In genomic region chr17:36486204-36487194, GRCh38 we compare ENCODE assay signal across 1 cellular context.
TF ChIP-seq lines count a peak whose summit lies in the region.

Gene ZNHIT3, plus strand, starts transcription at chr17:36486681. Its CDS starts 19 bp downstream, at chr17:36486700.

TF ChIP-seq in HepG2, 621 proteins besides CTCF, POLR2A, EP300 and RAD21 (continued from another document and continues in another):
- TF ChIP-seq ZNF3 (CRISPR knock-in tag; IDR thresholded peaks at IDR 0.05) (no peak), ZNF335 (CRISPR knock-in tag; IDR thresholded peaks at IDR 0.05) (peak; percentile 72; the same call in 1 of the 2 replicates), LCORL (IDR thresholded peaks at IDR 0.05) (no peak), LCORL (CRISPR knock-in tag; IDR thresholded peaks at IDR 0.05) (0 out of 2 replicates have a peak, but pooled peaks have one; percentile 26), KDM3A (CRISPR knock-in tag; IDR thresholded peaks at IDR 0.05; ENCODE audit: low read depth) (no peak), MED8 (CRISPR knock-in tag; IDR thresholded peaks at IDR 0.05; ENCODE audit: insufficient replicate concordance) (peak; percentile 8), FOXM1 (CRISPR knock-in tag; IDR thresholded peaks at IDR 0.05) (no peak), ZGPAT (CRISPR knock-in tag; IDR thresholded peaks at IDR 0.05) (peak; percentile 73), ISX (CRISPR knock-in tag; conservative IDR thresholded peaks at IDR 0.05) (no peak), ZNF839 (CRISPR knock-in tag; IDR thresholded peaks at IDR 0.05; ENCODE audit: borderline replicate concordance) (no peak), ZMYM4 (CRISPR knock-in tag; IDR thresholded peaks at IDR 0.05) (peak; percentile 80; the same call in 1 of the 2 replicates), ZNF512 (CRISPR knock-in tag; IDR thresholded peaks at IDR 0.05) (no peak), CREBL2 (CRISPR knock-in tag; IDR thresholded peaks at IDR 0.05; ENCODE audit: borderline replicate concordance) (peak; percentile 91; the same call in 1 of the 2 replicates), SCMH1 (CRISPR knock-in tag; IDR thresholded peaks at IDR 0.05; ENCODE audit: borderline replicate concordance) (no peak), ZNF574 (CRISPR knock-in tag; IDR thresholded peaks at IDR 0.05) (peak; percentile 86), ZNF432 (CRISPR knock-in tag; IDR thresholded peaks at IDR 0.05; ENCODE audit: borderline replicate concordance) (no peak), MNT (IDR thresholded peaks at IDR 0.05) (peak; percentile 46), ZNF768 (CRISPR knock-in tag; IDR thresholded peaks at IDR 0.05) (peak; percentile 29), ATF1 (CRISPR knock-in tag; IDR thresholded peaks at IDR 0.05) (peak; percentile 54; the same call in 1 of the 2 replicates), ZNF143 (CRISPR knock-in tag; IDR thresholded peaks at IDR 0.05) (no peak; the same call in 1 of the 2 replicates), ZNF124 (CRISPR knock-in tag; IDR thresholded peaks at IDR 0.05) (peak; percentile 80; the same call in 1 of the 2 replicates), MLXIP (CRISPR knock-in tag; IDR thresholded peaks at IDR 0.05; ENCODE audit: borderline replicate concordance) (no peak), ZNF792 (CRISPR knock-in tag; IDR thresholded peaks at IDR 0.05) (peak; percentile 65; the same call in 1 of the 2 replicates), GATA4 (IDR thresholded peaks at IDR 0.05; ENCODE audit: borderline replicate concordance, low read depth) (peak; percentile 62; the same call in 1 of the 2 replicates), NFAT5 (CRISPR knock-in tag; IDR thresholded peaks at IDR 0.05) (0 out of 2 replicates have a peak, but pooled peaks have one; percentile 29), MLLT10 (CRISPR knock-in tag; IDR thresholded peaks at IDR 0.05) (no peak), ZNF318 (CRISPR knock-in tag; IDR thresholded peaks at IDR 0.05) (peak; percentile 58; the same call in 1 of the 2 replicates), KAT2B (IDR thresholded peaks at IDR 0.05; ENCODE audit: borderline replicate concordance, low read depth, low read length) (no peak)
